8 cellular contexts compared by ENCODE assay signal in genomic region chr16:58196898-58197313, GRCh38. TPM values are rescaled to one million over a fixed set of nuclear protein-coding genes. Genes with fewer than 3 reads are reported as not detected.
DNase-seq lines count a peak whose midpoint lies in the region; ATAC-seq, FAIRE-seq and TF ChIP-seq lines count a peak whose summit lies in the region.

No MANE protein-coding gene starts in this region.

- H2AK5ac ChIP-seq in IMR-90 (ENCODE audit: low read depth, low read length) = no peak overlapping the region

- H4K91ac ChIP-seq in IMR-90 (ENCODE audit: insufficient read depth, low read depth, low read length) = no peak overlapping the region

- no peaks in the 10 kb centered on the region for H3K9me3 Mint-ChIP-seq in brain

- intact Hi-C loops in IMR-90 (cut with micrococcal nuclease) (loop anchor here (1.0 to 5.0 kb wide), 3 partner anchors 109 to 1430 kb away; no protein-coding TSS in a partner anchor), HepG2 (cut with micrococcal nuclease; ENCODE audit: unreplicated experiment) (loop anchor here (10.0 kb wide), 1 partner anchor 172 kb away; the partner anchor contains the start of gene MMP15), thyroid gland (cut with DNase I) (loop anchor here (5.0 to 10.0 kb wide), 2 partner anchors 62 to 180 kb away; no protein-coding TSS in a partner anchor)

- H3K4me1 ChIP-seq in IMR-90 (ENCODE audit: control insufficient read depth, insufficient read depth, low read length) (peaks cover 4% of the 10 kb centered on the region), HepG2 (ENCODE audit: insufficient read depth, low read length) (peaks cover 22% of the 10 kb centered on the region), thyroid gland (peaks cover 14 to 16% of the 10 kb centered on the region in 2 donors)

- peaks cover 6% of the 10 kb centered on the region; the same call in 1 of the 2 replicates for H3K9me1 ChIP-seq in IMR-90 (ENCODE audit: insufficient read depth, low read length)

- H3K36me3 Mint-ChIP-seq in brain = peaks cover 37% of the 10 kb centered on the region

- POLR2A ChIA-PET in IMR-90 (lab: Charles Lee; ENCODE audit: unreplicated experiment) (no interaction called here), HepG2 (lab: Yijun Ruan, JAX) (interaction anchor here (1.1 kb wide), 1 partner anchor 172 kb away, joined by 5 read pairs; no protein-coding TSS in a partner anchor)

- CTCF ChIA-PET in IMR-90 (lab: Yijun Ruan, JAX) (no interaction called here), HepG2 (lab: Yijun Ruan, JAX; ENCODE audit: low intra/inter-chr PET ratio, low total read pairs) (no interaction called here)

- no peak overlapping the region; a peak in 1 of 4 replicates for H4K8ac ChIP-seq in IMR-90 (ENCODE audit: low read depth in 2 of 2, low read length in 2 of 2)

- no peak overlapping the region for H2BK20ac ChIP-seq in IMR-90 (ENCODE audit: low read depth, low read length)

- no peak overlapping the region for H4K5ac ChIP-seq in IMR-90 (ENCODE audit: low read depth, low read length)

- H2BK15ac ChIP-seq in IMR-90 (ENCODE audit: low read depth, low read length) = no peak overlapping the region

- H3K4me3 ChIP-seq in IMR-90 (ENCODE audit: insufficient read depth, low read depth, low read length) (peak overlapping the region; percentile 82), HepG2 (replicated peaks in 1 of 3; ENCODE audit: insufficient read depth in 1 of 3, low read depth in 2 of 3, low read length in 3 of 3) (peak overlapping the region; percentile 64 to 92 (median 91)), thyroid gland (replicated peaks in 1 of 3) (peak overlapping the region; percentile 48 to 71 (median 52))

- no peak overlapping the region; the same call in 1 of the 2 replicates for H3K56ac ChIP-seq in IMR-90 (ENCODE audit: extremely low read depth, insufficient read depth, low read length)

- peaks cover 40% of the 10 kb centered on the region for H3K4me1 Mint-ChIP-seq in brain

- peaks cover 17% of the 10 kb centered on the region for H3K27me3 Mint-ChIP-seq in brain

- dilution Hi-C loops in IMR-90 (cut with HindIII; ENCODE audit: low sequenced_read_pairs, unreplicated experiment) = no loop called here

- peak overlapping the region; percentile 79 to 91 (median 88) for H3K27ac Mint-ChIP-seq in brain

- H3K4ac ChIP-seq in IMR-90 (ENCODE audit: low read depth, low read length) = 0 out of 2 replicates have a peak overlapping the region, but pooled peaks have one; percentile 16

- H2AK9ac ChIP-seq in IMR-90 (replicated peaks; ENCODE audit: low read depth, low read length, poor library complexity) = peak overlapping the region; percentile 58

- DNase-seq in IMR-90 (peak; percentile 48), HepG2 (ENCODE audit: low spot score) (no peak), thyroid gland (no peak)

- no peak overlapping the region for H2BK5ac ChIP-seq in IMR-90 (ENCODE audit: low read depth, low read length, poor library complexity, severe bottlenecking)

- H3K9ac ChIP-seq in IMR-90 (ENCODE audit: low read depth, low read length) (peak overlapping the region; percentile 77), HepG2 (ENCODE audit: insufficient read depth, low read depth, low read length) (peak overlapping the region; percentile 83)

- H3K79me2 ChIP-seq in HepG2 (ENCODE audit: insufficient read depth, low read length) = peaks cover 42% of the 10 kb centered on the region

- peaks cover 13 to 26% of the 10 kb centered on the region in 2 experiments for H3K79me1 ChIP-seq in IMR-90 (ENCODE audit: low read depth in 1 of 2, low read length in 2 of 2)

- peak overlapping the region; percentile 80 for H2AFZ ChIP-seq in IMR-90 (replicated peaks; ENCODE audit: low read length, poor library complexity)
- no peak overlapping the region for H2AFZ ChIP-seq in HepG2 (ENCODE audit: low read length)

- TF ChIP-seq EP300 in HepG2 (IDR thresholded peaks at IDR 0.05; ENCODE audit: low read depth in 2 of 2, low read length in 2 of 2) (no peak), HepG2 (CRISPR knock-in tag; IDR thresholded peaks at IDR 0.05; ENCODE audit: borderline replicate concordance) (no peak)

- TF ChIP-seq RAD21 in IMR-90 (IDR thresholded peaks at IDR 0.05; ENCODE audit: low read length) = no peak
- TF ChIP-seq RAD21 in HepG2 (CRISPR knock-in tag; IDR thresholded peaks at IDR 0.05) = no peak

- H3K27me3 ChIP-seq in IMR-90 (ENCODE audit: control insufficient read depth, insufficient read depth, low read length) (peaks cover 14% of the 10 kb centered on the region), HepG2 (ENCODE audit: control insufficient read depth in 1 of 2, insufficient read depth in 2 of 2, low read length in 2 of 2) (peaks cover 2 to 22% of the 10 kb centered on the region in 2 experiments; a peak in 2 of 5 replicates), thyroid gland (no peaks in the 10 kb centered on the region)

- H3K9me3 ChIP-seq in IMR-90 (ENCODE audit: control insufficient read depth, insufficient read depth, low read length) (no peaks in the 10 kb centered on the region), HepG2 (ENCODE audit: low read length) (no peaks in the 10 kb centered on the region), thyroid gland (no peaks in the 10 kb centered on the region)

- FAIRE-seq in HepG2 (lab: Jason Lieb, UNC) = no peak

- peak overlapping the region; percentile 69 for H3K27ac ChIP-seq in C4-2B
- peak overlapping the region; percentile 48 for H3K27ac ChIP-seq in IMR-90 (ENCODE audit: insufficient read depth, low read length)
- H3K27ac ChIP-seq in HepG2 (ENCODE audit: extremely low read length, insufficient read depth, low read length) = peak overlapping the region; percentile 14
- H3K27ac ChIP-seq in thyroid gland = peak overlapping the region in 1 of 3 donors; percentile 58

- ATAC-seq in IMR-90 (ENCODE audit: low read depth) (peak; percentile 13; the same call in 1 of the 2 replicates), HepG2 (peak; percentile 48), HG02798 (IDR thresholded peaks at IDR 0.05; ENCODE audit: poor library complexity, unreplicated experiment) (no peak), GM18517 (IDR thresholded peaks at IDR 0.05; ENCODE audit: unreplicated experiment) (no peak), HG02571 (IDR thresholded peaks at IDR 0.05; ENCODE audit: unreplicated experiment) (no peak)

- H3K23ac ChIP-seq in IMR-90 (ENCODE audit: low read depth, low read length) = peak overlapping the region; percentile 90

- no peak overlapping the region for H3K18ac ChIP-seq in IMR-90 (ENCODE audit: low read depth, low read length)

- H2BK120ac ChIP-seq in IMR-90 (ENCODE audit: low read depth, low read length) = no peak overlapping the region

- 0 out of 2 replicates have a peak overlapping the region, but pooled peaks have one; percentile 31 for H3K14ac ChIP-seq in IMR-90 (replicated peaks; ENCODE audit: low read depth, low read length)

- 0% methylated on average over 1 of the region's 11 CpGs; no CpG with 5 or more reads in 1 of the 2 experiments for WGBS in IMR-90 (ENCODE audit: extremely low coverage in 2 of 2, insufficient read length in 1 of 2), 2 experiments
- 17% methylated on average over 11 of the region's 11 CpGs for WGBS in HepG2 (ENCODE audit: low lambda C conversion rate)
- WGBS in thyroid gland, 2 donors = 26 to 31% methylated on average over 10 to 11 of the region's 11 CpGs

- peaks cover 9% of the 10 kb centered on the region for H3K36me3 ChIP-seq in IMR-90 (ENCODE audit: control insufficient read depth, insufficient read depth, low read length)
- peaks cover 3 to 42% of the 10 kb centered on the region in 2 experiments for H3K36me3 ChIP-seq in HepG2 (replicated peaks in 1 of 2; ENCODE audit: control insufficient read depth in 1 of 2, insufficient read depth in 2 of 2, low read length in 2 of 2)
- H3K36me3 ChIP-seq in thyroid gland = peaks cover 6 to 26% of the 10 kb centered on the region in 2 donors

- BruUV-seq in IMR-90 (replicated peaks; lab: Mats Ljungman, UMichigan) (no TSS peak), HepG2 (replicated peaks; lab: Mats Ljungman, UMichigan) (no TSS peak)

- peak overlapping the region; percentile 88 to 97 (median 92) for H3K4me3 Mint-ChIP-seq in brain

- no peak for TF ChIP-seq POLR2A in IMR-90 (IDR thresholded peaks at IDR 0.05; ENCODE audit: low read depth, low read length)
- TF ChIP-seq POLR2A in HepG2 (IDR thresholded peaks at IDR 0.05; ENCODE audit: insufficient read depth in 1 of 2, low read depth in 2 of 2, low read length in 2 of 2) = no peak
- TF ChIP-seq POLR2A in thyroid gland (IDR thresholded peaks at IDR 0.05) = no peak

- peaks cover 8% of the 10 kb centered on the region; the same call in 1 of the 2 replicates for H4K20me1 ChIP-seq in IMR-90 (ENCODE audit: insufficient read depth, low read length)
- H4K20me1 ChIP-seq in HepG2 (ENCODE audit: insufficient read depth, low read length) = no peaks in the 10 kb centered on the region

- in situ Hi-C loops in IMR-90 (cut with MboI; ENCODE audit: low sequenced_read_pairs) (no loop called here), HepG2 (cut with HindIII; ENCODE audit: extremely low pct_ligation_motif_present, low pct_unique_long_range_greater_than_20kb) (no loop called here)

- TF ChIP-seq CTCF in C4-2B (conservative IDR thresholded peaks at IDR 0.05) = no peak
- no peak for TF ChIP-seq CTCF in IMR-90 (conservative IDR thresholded peaks at IDR 0.05; ENCODE audit: low read depth, low read length)
- no peak for TF ChIP-seq CTCF in brain (conservative IDR thresholded peaks at IDR 0.05)
- TF ChIP-seq CTCF in HepG2 (CRISPR knock-in tag; IDR thresholded peaks at IDR 0.05) = no peak
- no peak for TF ChIP-seq CTCF in thyroid gland (IDR thresholded peaks at IDR 0.05)

- peak overlapping the region; percentile 68 for H3K4me2 ChIP-seq in IMR-90 (ENCODE audit: low read depth, low read length)
- H3K4me2 ChIP-seq in HepG2 (ENCODE audit: low read depth, low read length) = peak overlapping the region; percentile 89

RNA-seq across cellular contexts. Expression of gene CSNK2A2, which starts 1.0 kb away (rescaled TPM):
- total RNA-seq in IMR-90 (2012; rRNA removed) (15.6 and 16.9 TPM in 2 replicates), HepG2 (2016; rRNA removed; fragmentation: Illumina TruSeq; extraction: Trizol) (46.4 and 75.8 TPM in 2 replicates), thyroid gland (10 to 100 TPM; 26.0 to 41.0 (median 33.9) TPM)
- polyA plus RNA-seq in IMR-90 (2012; rRNA removed) (21.1 and 27.5 TPM in 2 replicates), brain (ENCODE audit: insufficient read depth, low read depth, low replicate concordance) (48.8 TPM), HepG2 (2011; rRNA removed) (48.0 and 56.9 TPM in 2 replicates)
- 9.9 and 19.9 TPM in 2 replicates for polyA plus RNA-seq in IMR-90 (2012; cell fraction: cytosol; rRNA removed)
- polyA plus RNA-seq in IMR-90 (2012; cell fraction: nucleus; rRNA removed; ENCODE audit: low replicate concordance) = 6.6 and 27.4 TPM in 2 replicates
- total RNA-seq in HepG2 (2016; cell fraction: cytosol; rRNA removed; fragmentation: Illumina TruSeq; extraction: Trizol; ENCODE audit: low read depth) = 7.9 and 10.0 TPM in 2 replicates
- 45.9 and 69.7 TPM in 2 replicates for total RNA-seq in HepG2 (2016; cell fraction: insoluble cytoplasmic fraction; rRNA removed; fragmentation: Illumina TruSeq; extraction: Trizol)
- 48.2 and 51.0 TPM in 2 replicates for total RNA-seq in HepG2 (2016; cell fraction: membrane; rRNA removed; fragmentation: Illumina TruSeq; extraction: Trizol)
- total RNA-seq in HepG2 (2016; cell fraction: nucleus; rRNA removed; fragmentation: Illumina TruSeq; extraction: Trizol) = 55.1 and 62.2 TPM in 2 replicates
- 41.5 and 54.0 TPM in 2 replicates for polyA plus RNA-seq in HepG2 (2011; cell fraction: cytosol; rRNA removed)
- polyA plus RNA-seq in HepG2 (2011; cell fraction: nucleus; rRNA removed) = 27.7 and 32.7 TPM in 2 replicates
- polyA plus RNA-seq in HepG2 (2012) = 83.1 and 84.5 TPM in 2 replicates
- polyA plus RNA-seq in HepG2 (2016; cell fraction: cytosol; fragmentation: Illumina TruSeq; extraction: Trizol; ENCODE audit: low read depth) = 16.6 and 17.4 TPM in 2 replicates
- 76.7 and 84.0 TPM in 2 replicates for polyA plus RNA-seq in HepG2 (2016; cell fraction: insoluble cytoplasmic fraction; fragmentation: Illumina TruSeq; extraction: Trizol; ENCODE audit: low read depth)
- 43.1 and 47.3 TPM in 2 replicates for polyA plus RNA-seq in HepG2 (2016; cell fraction: membrane; fragmentation: Illumina TruSeq; extraction: Trizol; ENCODE audit: low read depth)
- polyA plus RNA-seq in HepG2 (2016; cell fraction: nucleus; fragmentation: Illumina TruSeq; extraction: Trizol; ENCODE audit: insufficient read depth, low read depth) = 77.0 and 77.7 TPM in 2 replicates
- polyA minus RNA-seq in HepG2 (2011; rRNA and poly(A)+ RNA removed; ENCODE audit: low replicate concordance) = 80.3 and 103 TPM in 2 replicates
- 85.8 and 89.6 TPM in 2 replicates for polyA minus RNA-seq in HepG2 (2011; cell fraction: cytosol; rRNA and poly(A)+ RNA removed)
- 57.7 and 65.4 TPM in 2 replicates for polyA minus RNA-seq in HepG2 (2011; cell fraction: nucleus; rRNA and poly(A)+ RNA removed)

Comparison
In these comparisons a context has a peak if more than half of its experiments do, and no peak if none do; other contexts are left out.
1. ATAC-seq: peak in IMR-90 (single experiment) and HepG2 (single experiment); none in HG02798 (single experiment), GM18517 (single experiment) and HG02571 (single experiment).
2. Peak in every context shown above with its lines, with median percentiles within 50 percentile points of each other: H3K4me3 ChIP-seq.